ENCODE assay signal across 15 cellular contexts in the genomic region with DNA sequence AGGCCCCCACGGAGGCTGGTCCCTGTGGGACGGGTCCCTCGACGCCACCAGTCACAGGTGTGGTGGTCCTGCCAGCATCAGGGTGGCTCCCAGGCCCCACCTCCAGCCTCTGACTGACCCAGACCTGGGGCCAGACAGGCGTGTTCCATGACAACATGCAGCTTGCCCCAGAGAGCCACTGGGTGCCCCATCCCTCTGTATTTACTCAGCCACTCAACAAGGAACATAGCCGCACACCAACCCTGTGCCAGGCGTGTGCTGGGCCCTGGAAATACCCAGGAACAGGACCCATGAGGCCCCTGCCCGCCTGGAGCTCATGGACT.
DNase-seq lines count a peak whose midpoint lies in the region; ATAC-seq, FAIRE-seq and TF ChIP-seq lines count a peak whose summit lies in the region.
"Had no signal": no experiment of that assay in that cellular context is flagged by ENCODE, and none has a peak within 500 bp of the region (broad histone marks: within the 10 kb centered on the region; RNA-seq: fewer than 3 reads in every experiment).

No MANE protein-coding gene starts in this region.

- TF ChIP-seq EP300 in gastroesophageal sphincter (IDR thresholded peaks at IDR 0.05): no peak

- intact Hi-C loops in cardiac septum (cut with DNase I): no loop called here
- intact Hi-C loops in left cardiac atrium (cut with DNase I): loop anchor here in 1 of 2 donors (10.0 kb wide), 1 partner anchor 1103 kb away; no protein-coding TSS in a partner anchor
- intact Hi-C loops in left lung (cut with DNase I): no loop called here

- H2BK120ac ChIP-seq in neuronal stem cell (ENCODE audit: low read depth, low read length): peak overlapping the region; percentile 38

- H3K4me3 ChIP-seq in left lung (no peak overlapping the region), neuronal stem cell (ENCODE audit: low read length in 2 of 2) (no peak overlapping the region), gastroesophageal sphincter (no peak overlapping the region)
- H3K4me3 ChIP-seq: BLaER1 had no signal

- no CpG with 5 or more reads among the region's 8 CpGs for WGBS in neuronal stem cell (ENCODE audit: extremely low coverage in 2 of 2, insufficient read length in 2 of 2, insufficient replicate concordance in 1 of 2), 2 donors
- no CpG with 5 or more reads among the region's 8 CpGs for WGBS in gastroesophageal sphincter (ENCODE audit: low coverage in 1 of 2), 2 donors

- H2BK5ac ChIP-seq in neuronal stem cell (ENCODE audit: low read length): no peak overlapping the region

- TF ChIP-seq POLR2A in gastroesophageal sphincter (IDR thresholded peaks at IDR 0.05): no peak

- FAIRE-seq in RCC 7860 (lab: Jason Lieb, UNC): no peak
- FAIRE-seq: GM12892 had no signal

- no peak overlapping the region for H3K4ac ChIP-seq in neuronal stem cell (ENCODE audit: low read length)

- no peak for TF ChIP-seq CTCF in left lung (IDR thresholded peaks at IDR 0.05)
- TF ChIP-seq CTCF in gastroesophageal sphincter (IDR thresholded peaks at IDR 0.05): no peak

- H4K91ac ChIP-seq in neuronal stem cell (ENCODE audit: low read depth, low read length, poor library complexity): no peak overlapping the region

- no peak overlapping the region for H3K23ac ChIP-seq in neuronal stem cell (ENCODE audit: low read depth, low read length, poor library complexity)

- H3K18ac ChIP-seq in neuronal stem cell (ENCODE audit: low read length): peak overlapping the region; percentile 45

- H3K27me3 ChIP-seq in left lung: peaks cover 0 to 42% of the 10 kb centered on the region in 2 donors
- peaks cover 0 to 28% (median 0%) of the 10 kb centered on the region in 3 experiments for H3K27me3 ChIP-seq in neuronal stem cell (ENCODE audit: control insufficient read depth in 3 of 3, insufficient read depth in 3 of 3, low read depth in 1 of 3, low read length in 3 of 3)
- H3K27me3 ChIP-seq in gastroesophageal sphincter: peaks cover 42% of the 10 kb centered on the region
- H3K27me3 ChIP-seq: BLaER1 had no signal

- H2AFZ ChIP-seq in neuronal stem cell (ENCODE audit: low read length): no peak overlapping the region

- ATAC-seq in left cardiac atrium (no peak), left lung (peak; percentile 56), gastroesophageal sphincter (no peak)

- peaks cover 4% of the 10 kb centered on the region for H3K79me1 ChIP-seq in neuronal stem cell (ENCODE audit: low read depth, low read length)

- no peak overlapping the region for H3K9ac ChIP-seq in neuronal stem cell (ENCODE audit: low read depth, low read length, poor library complexity)

- peak; percentile 33 for DNase-seq in cardiac septum (ENCODE audit: low spot score)
- no peak for DNase-seq in left cardiac atrium
- DNase-seq in left lung: no peak
- DNase-seq in neuronal stem cell (ENCODE audit: low spot score): no peak
- DNase-seq in H4 (ENCODE audit: low spot score): no peak
- DNase-seq in RCC 7860 (ENCODE audit: low spot score): no peak
- DNase-seq: 8988T, AML-193, Caco-2, DND-41, GDM1, H7 had no signal

- peak overlapping the region; percentile 63 for H2BK12ac ChIP-seq in neuronal stem cell (ENCODE audit: low read length)

- no peak overlapping the region for H3K4me2 ChIP-seq in neuronal stem cell (ENCODE audit: insufficient read depth, low read length, poor library complexity, severe bottlenecking)

- H3K9me3 ChIP-seq in left lung: no peaks in the 10 kb centered on the region
- H3K9me3 ChIP-seq in neuronal stem cell (replicated peaks in 1 of 2; ENCODE audit: control insufficient read depth in 2 of 2, insufficient read depth in 1 of 2, low read depth in 1 of 2, low read length in 2 of 2): no peaks in the 10 kb centered on the region
- no peaks in the 10 kb centered on the region for H3K9me3 ChIP-seq in gastroesophageal sphincter
- H3K9me3 ChIP-seq: BLaER1, Caco-2 had no signal

- H3K36me3 ChIP-seq in left lung (no peaks in the 10 kb centered on the region), neuronal stem cell (replicated peaks in 1 of 2; ENCODE audit: control insufficient read depth in 2 of 2, insufficient read depth in 2 of 2, low read length in 2 of 2) (no peaks in the 10 kb centered on the region), gastroesophageal sphincter (no peaks in the 10 kb centered on the region)
- H3K36me3 ChIP-seq: BLaER1 had no signal

- no peak overlapping the region for H4K8ac ChIP-seq in neuronal stem cell (ENCODE audit: low read depth, low read length)

- no peak overlapping the region for H2AK5ac ChIP-seq in neuronal stem cell (ENCODE audit: low read depth, low read length)

- H3K27ac ChIP-seq in left lung (no peak overlapping the region), neuronal stem cell (replicated peaks; ENCODE audit: low read length) (no peak overlapping the region), gastroesophageal sphincter (no peak overlapping the region)
- H3K27ac ChIP-seq: BLaER1 had no signal

- H3K4me1 ChIP-seq in left lung: no peaks in the 10 kb centered on the region
- peaks cover 0 to 3% of the 10 kb centered on the region in 2 donors for H3K4me1 ChIP-seq in neuronal stem cell (ENCODE audit: control insufficient read depth in 2 of 2, insufficient read depth in 1 of 2, low read depth in 1 of 2, low read length in 2 of 2)
- no peaks in the 10 kb centered on the region for H3K4me1 ChIP-seq in gastroesophageal sphincter
- H3K4me1 ChIP-seq: Caco-2 had no signal

- peak overlapping the region; percentile 61 for H2BK15ac ChIP-seq in neuronal stem cell (ENCODE audit: low read length)

- H3K14ac ChIP-seq in neuronal stem cell (ENCODE audit: low read length): peak overlapping the region; percentile 84
